1 cellular context compared by ENCODE assay signal in genomic region chr4:184548651-184549341, GRCh38.
A peak's percentile ranks its signal among the peaks of the same experiment; 100 is the strongest.
TF ChIP-seq lines count a peak whose summit lies in the region.

No MANE protein-coding gene starts in this region.

TF ChIP-seq in HepG2, 621 proteins besides CTCF, POLR2A, EP300 and RAD21 (continued from another document):
- TF ChIP-seq ZNF687 (CRISPR knock-in tag; IDR thresholded peaks at IDR 0.05) = peak; percentile 63
- TF ChIP-seq KAT8 (CRISPR knock-in tag; IDR thresholded peaks at IDR 0.05) = peak; percentile 25; the same call in 1 of the 2 replicates
- peak; percentile 71 for TF ChIP-seq SP5 (CRISPR knock-in tag; IDR thresholded peaks at IDR 0.05; ENCODE audit: borderline replicate concordance, low read depth)
- peak; percentile 70 for TF ChIP-seq HNF4A (CRISPR knock-in tag; IDR thresholded peaks at IDR 0.05)
- 0 out of 2 replicates have a peak, but pooled peaks have one; percentile 17 for TF ChIP-seq ZNF512B (CRISPR knock-in tag; IDR thresholded peaks at IDR 0.05; ENCODE audit: borderline replicate concordance)
- no peak for TF ChIP-seq THAP9 (CRISPR knock-in tag; IDR thresholded peaks at IDR 0.05; ENCODE audit: borderline replicate concordance)
- TF ChIP-seq ZNF430 (CRISPR knock-in tag; IDR thresholded peaks at IDR 0.05) = no peak
- TF ChIP-seq ZNF670 (CRISPR knock-in tag; IDR thresholded peaks at IDR 0.05; ENCODE audit: borderline replicate concordance) = 0 out of 2 replicates have a peak, but pooled peaks have one; percentile 33
- TF ChIP-seq DR1 (CRISPR knock-in tag; IDR thresholded peaks at IDR 0.05) = peak; percentile 37; the same call in 1 of the 2 replicates
- peak; percentile 59; the same call in 1 of the 2 replicates for TF ChIP-seq HBP1 (CRISPR knock-in tag; IDR thresholded peaks at IDR 0.05; ENCODE audit: low read depth)
